10 cellular contexts compared by ENCODE assay signal in genomic region chr2:200575957-200576356, GRCh38. TPM values are rescaled to one million over a fixed set of nuclear protein-coding genes. Genes with fewer than 3 reads are reported as not detected.
DNase-seq lines count a peak whose midpoint lies in the region; ATAC-seq and TF ChIP-seq lines count a peak whose summit lies in the region.
"Had no signal": no experiment of that assay in that cellular context is flagged by ENCODE, and none has a peak within 500 bp of the region (broad histone marks: within the 10 kb centered on the region; RNA-seq: fewer than 3 reads in every experiment).

No MANE protein-coding gene starts in this region.

- no peak overlapping the region for H3K9ac ChIP-seq in liver (ENCODE audit: low read depth in 1 of 2, low read length in 2 of 2)

- no peak overlapping the region for H3K27ac ChIP-seq in liver (ENCODE audit: low read depth in 1 of 2, low read length in 2 of 2)

- H3K36me3 Mint-ChIP-seq in activated CD8-positive, alpha-beta T cell treated with anti-CD3 and anti-CD28 coated beads, Interleukin-2, amount 10 ng/mL, durations not matched to agents 7 days and 5 days (ENCODE audit: low read depth): peaks cover 54% of the 10 kb centered on the region
- H3K36me3 Mint-ChIP-seq in nephron progenitor cell (ENCODE audit: low read depth): peaks cover 45% of the 10 kb centered on the region

- WGBS in liver: 85% methylated on average over 2 of the region's 2 CpGs

- no peaks in the 10 kb centered on the region for H3K36me3 ChIP-seq in liver (ENCODE audit: control insufficient read depth in 4 of 4, insufficient read depth in 3 of 4, low read depth in 1 of 4, low read length in 3 of 4)

- TF ChIP-seq RAD21 in liver (IDR thresholded peaks at IDR 0.05): peak; percentile 74 to 80

- H3K27ac Mint-ChIP-seq in activated CD8-positive, alpha-beta T cell treated with anti-CD3 and anti-CD28 coated beads, Interleukin-2, amount 10 ng/mL, durations not matched to agents 7 days and 5 days: peak overlapping the region; percentile 3
- no peak overlapping the region for H3K27ac Mint-ChIP-seq in nephron progenitor cell
- H3K27ac Mint-ChIP-seq: T-helper 1 cell treated with Interleukin-12 subunit alpha and Interleukin-12 subunit beta and Interleukin-4 antibody, amounts not matched to agents 30 μg/mL and 1 μg/mL, for 36 hours had no signal

- TF ChIP-seq CTCF in HFF-Myc (IDR thresholded peaks at IDR 0.05; ENCODE audit: low read depth, low read length, missing control alignments) (peak; percentile 18), liver (IDR thresholded peaks at IDR 0.05; ENCODE audit: low read depth, low read length, missing input control) (peak; percentile 41), nephron progenitor cell (IDR thresholded peaks at IDR 0.05) (no peak)

- no peak for ATAC-seq in activated CD8-positive, alpha-beta T cell treated with anti-CD3 and anti-CD28 coated beads, Interleukin-2, amount 10 ng/mL, durations not matched to agents 7 days and 5 days
- ATAC-seq in GM18867 (IDR thresholded peaks at IDR 0.05; ENCODE audit: unreplicated experiment): no peak

- CTCF ChIA-PET in activated CD8-positive, alpha-beta T cell treated with anti-CD3 and anti-CD28 coated beads, Interleukin-2, amount 10 ng/mL, durations not matched to agents 7 days and 5 days (lab: Charles Lee): interaction anchor here (0.9 to 1.3 kb wide), 5 partner anchors 10 to 200 kb away, joined by 3 to 4 read pairs (median 3); no protein-coding TSS in a partner anchor

- H3K9me3 Mint-ChIP-seq in activated CD8-positive, alpha-beta T cell treated with anti-CD3 and anti-CD28 coated beads, Interleukin-2, amount 10 ng/mL, durations not matched to agents 7 days and 5 days (ENCODE audit: insufficient read depth): no peaks in the 10 kb centered on the region
- H3K9me3 Mint-ChIP-seq in nephron progenitor cell: no peaks in the 10 kb centered on the region
- H3K9me3 Mint-ChIP-seq: T-helper 1 cell treated with Interleukin-12 subunit alpha and Interleukin-12 subunit beta and Interleukin-4 antibody, amounts not matched to agents 30 μg/mL and 1 μg/mL, for 36 hours had no signal

- H3K4me3 ChIP-seq in HFF-Myc (replicated peaks; ENCODE audit: low read depth, low read length) (no peak overlapping the region), liver (ENCODE audit: low read depth in 1 of 3, low read length in 3 of 3) (no peak overlapping the region)

- peaks cover 4% of the 10 kb centered on the region for H3K4me1 Mint-ChIP-seq in activated CD8-positive, alpha-beta T cell treated with anti-CD3 and anti-CD28 coated beads, Interleukin-2, amount 10 ng/mL, durations not matched to agents 7 days and 5 days (ENCODE audit: low read depth)
- H3K4me1 Mint-ChIP-seq in nephron progenitor cell: no peaks in the 10 kb centered on the region

- peaks cover 0 to 8% (median 6%) of the 10 kb centered on the region in 4 donors for H3K4me1 ChIP-seq in liver (ENCODE audit: control insufficient read depth in 4 of 4, insufficient read depth in 4 of 4, low read length in 3 of 4)

- H3K27me3 ChIP-seq in liver (ENCODE audit: control insufficient read depth in 4 of 4, insufficient read depth in 4 of 4, low read length in 3 of 4): no peaks in the 10 kb centered on the region

- POLR2A ChIA-PET in activated CD8-positive, alpha-beta T cell treated with anti-CD3 and anti-CD28 coated beads, Interleukin-2, amount 10 ng/mL, durations not matched to agents 7 days and 5 days (lab: Charles Lee): no interaction called here

- DNase-seq in CD1c-positive myeloid dendritic cell (ENCODE audit: extremely low spot score) (peak; percentile 30), HFF-Myc (ENCODE audit: extremely low read depth, low read depth) (no peak), nephron progenitor cell (no peak), NCI-H82 (lab: John Stamatoyannopoulos, UW) (no peak)
- no peak for DNase-seq in activated CD8-positive, alpha-beta T cell treated with anti-CD3 and anti-CD28 coated beads, Interleukin-2, amount 10 ng/mL, durations not matched to agents 7 days and 5 days
- no peak for DNase-seq in activated CD4-positive, CD25-positive, alpha-beta regulatory T cell treated with anti-CD3 and anti-CD28 coated beads, Interleukin-2, amount 50 U/mL, for 72 hours

- H3K9me3 ChIP-seq in liver (ENCODE audit: control insufficient read depth in 4 of 4, low read length in 3 of 4): no peaks in the 10 kb centered on the region

- H3K4me3 Mint-ChIP-seq in activated CD8-positive, alpha-beta T cell treated with anti-CD3 and anti-CD28 coated beads, Interleukin-2, amount 10 ng/mL, durations not matched to agents 7 days and 5 days: no peak overlapping the region
- H3K4me3 Mint-ChIP-seq in nephron progenitor cell: no peak overlapping the region
- H3K4me3 Mint-ChIP-seq: T-helper 1 cell treated with Interleukin-12 subunit alpha and Interleukin-12 subunit beta and Interleukin-4 antibody, amounts not matched to agents 30 μg/mL and 1 μg/mL, for 36 hours had no signal

- H3K27me3 Mint-ChIP-seq in activated CD8-positive, alpha-beta T cell treated with anti-CD3 and anti-CD28 coated beads, Interleukin-2, amount 10 ng/mL, durations not matched to agents 7 days and 5 days (ENCODE audit: low read depth): no peaks in the 10 kb centered on the region
- no peaks in the 10 kb centered on the region for H3K27me3 Mint-ChIP-seq in nephron progenitor cell (ENCODE audit: low read depth, poor library complexity)

TF ChIP-seq in liver, 16 proteins besides CTCF, POLR2A, EP300 and RAD21:
- no peak for TF ChIP-seq YY1 (IDR thresholded peaks at IDR 0.05)
- TF ChIP-seq FOXA1 (IDR thresholded peaks at IDR 0.05): no peak
- no peak for TF ChIP-seq ZBTB33 (IDR thresholded peaks at IDR 0.05)
- no peak for TF ChIP-seq FOXA2 (IDR thresholded peaks at IDR 0.05)
- no peak for TF ChIP-seq REST (IDR thresholded peaks at IDR 0.05)
- no peak for TF ChIP-seq ATF3 (IDR thresholded peaks at IDR 0.05)
- TF ChIP-seq TAF1 (conservative IDR thresholded peaks at IDR 0.05): no peak
- TF ChIP-seq NR2F2 (IDR thresholded peaks at IDR 0.05): no peak
- TF ChIP-seq HNF4A (conservative IDR thresholded peaks at IDR 0.05): no peak
- TF ChIP-seq JUND (IDR thresholded peaks at IDR 0.05): no peak
- no peak for TF ChIP-seq SP1 (IDR thresholded peaks at IDR 0.05)
- TF ChIP-seq HNF4G (IDR thresholded peaks at IDR 0.05): no peak
- TF ChIP-seq MAX (IDR thresholded peaks at IDR 0.05): no peak
- TF ChIP-seq GABPA (IDR thresholded peaks at IDR 0.05 in 1 of 2, conservative IDR thresholded peaks at IDR 0.05 in 1 of 2): no peak
- TF ChIP-seq EGR1 (IDR thresholded peaks at IDR 0.05; ENCODE audit: low read depth in 2 of 2): no peak
TF ChIP-seq in liver: peak in this region for 0.

RNA-seq across cellular contexts. Expression of gene AOX1, which starts 9.9 kb away (rescaled TPM):
- under 1 TPM in 1 of 2 experiments, not detected in 1; 0.08 TPM for total RNA-seq in activated CD8-positive, alpha-beta T cell treated with anti-CD3 and anti-CD28 coated beads, Interleukin-2, amount 10 ng/mL, durations not matched to agents 7 days and 5 days
- total RNA-seq in liver: 1,000 to 10,000 TPM in 1 of 2 donors, 1 to 10 TPM in 1; 9.9 to 1,131 TPM
- 100 to 1,000 TPM; 245 to 727 TPM for polyA plus RNA-seq in liver
- total RNA-seq: mononuclear cell had no signal

RNA-seq across cellular contexts. Expression of gene SGO2, which starts 50.0 kb away (rescaled TPM):
- total RNA-seq in activated CD8-positive, alpha-beta T cell treated with anti-CD3 and anti-CD28 coated beads, Interleukin-2, amount 10 ng/mL, durations not matched to agents 7 days and 5 days: 10 to 100 TPM; 54.4 to 56.5 TPM
- total RNA-seq in liver: 10 to 100 TPM in 1 of 2 donors, under 1 TPM in 1; 0.67 to 14.9 TPM
- under 1 TPM; 0.58 to 0.88 TPM for polyA plus RNA-seq in liver

Comparison
In these comparisons a context has a peak if more than half of its experiments do, and no peak if none do; other contexts are left out.
1. RNA of gene AOX1, which starts 9.9 kb away (total RNA-seq): 9.9 to 1,131 TPM in liver; 0.08 TPM in activated CD8-positive, alpha-beta T cell treated with anti-CD3 and anti-CD28 coated beads, Interleukin-2, amount 10 ng/mL, durations not matched to agents 7 days and 5 days; every median in the first group is over 4 times any median in the second.